ENCODE assay signal across 21 cellular contexts in genomic region chr2:85231242-85231805, GRCh38.
DNase-seq lines count a peak whose midpoint lies in the region; ATAC-seq, FAIRE-seq and TF ChIP-seq lines count a peak whose summit lies in the region.
"Had no signal": no experiment of that assay in that cellular context is flagged by ENCODE, and none has a peak within 500 bp of the region (broad histone marks: within the 10 kb centered on the region; RNA-seq: fewer than 3 reads in every experiment).

No MANE protein-coding gene starts in this region.

- CTCF ChIA-PET in HCT116 (lab: Charles Lee): no interaction called here

- ATAC-seq in HCT116 (peak; percentile 72), memory B cell (ENCODE audit: low read depth) (peak; percentile 58)
- ATAC-seq: lower lobe of right lung; naive thymus-derived CD4-positive, alpha-beta T cell; upper lobe of right lung had no signal

- TF ChIP-seq POLR2A in HCT116 (IDR thresholded peaks at IDR 0.05; ENCODE audit: borderline replicate concordance, extremely low read depth, insufficient read depth, insufficient read length): no peak
- TF ChIP-seq POLR2A in GM12891 (IDR thresholded peaks at IDR 0.05; ENCODE audit: low read depth, low read length): no peak

- no peak for TF ChIP-seq RAD21 in HCT116 (IDR thresholded peaks at IDR 0.05; ENCODE audit: low read depth)

- H3K9me3 ChIP-seq in HCT116 (ENCODE audit: control insufficient read depth in 1 of 2, insufficient read depth in 1 of 2, low read depth in 1 of 2, low read length in 2 of 2): no peaks in the 10 kb centered on the region
- H3K9me3 ChIP-seq: BLaER1 treated with 17β-estradiol and CSF1 and Interleukin-3, amounts not matched to agents 10 nM and 100 nM; lower lobe of right lung; psoas muscle; upper lobe of right lung had no signal

- H4K20me1 ChIP-seq in HCT116 (ENCODE audit: insufficient read depth): no peaks in the 10 kb centered on the region
- H4K20me1 ChIP-seq: BLaER1 treated with 17β-estradiol and CSF1 and Interleukin-3, amounts not matched to agents 10 nM and 100 nM had no signal

- no peaks in the 10 kb centered on the region for H3K79me2 ChIP-seq in HCT116 (ENCODE audit: insufficient read depth, low read length)

- no peaks in the 10 kb centered on the region; a peak in 1 of 4 replicates for H3K4me1 ChIP-seq in HCT116 (ENCODE audit: control insufficient read depth in 1 of 2, insufficient read depth in 2 of 2, low read length in 2 of 2)
- H3K4me1 ChIP-seq: psoas muscle, upper lobe of right lung had no signal

- H3K9me2 ChIP-seq in HCT116 (ENCODE audit: insufficient read depth): no peaks in the 10 kb centered on the region

- no peaks in the 10 kb centered on the region for H3K9me3 Mint-ChIP-seq in memory B cell
- H3K9me3 Mint-ChIP-seq in osteocyte (ENCODE audit: unreplicated experiment): no peaks in the 10 kb centered on the region
- H3K9me3 Mint-ChIP-seq: naive thymus-derived CD4-positive, alpha-beta T cell had no signal

- FAIRE-seq in urothelium cell line (lab: Jason Lieb, UNC): no peak
- FAIRE-seq in GM12891 (lab: Jason Lieb, UNC): no peak

- no peak for DNase-seq in HCT116 (ENCODE audit: low read depth, low spot score)
- DNase-seq in SW480 (ENCODE audit: low spot score): peak; percentile 35
- no peak for DNase-seq in memory B cell (ENCODE audit: low spot score in 2 of 2)
- no peak for DNase-seq in urothelium cell line (ENCODE audit: low spot score)
- DNase-seq in GM12891 (ENCODE audit: insufficient read length, low spot score): no peak
- no peak for DNase-seq in osteocyte (ENCODE audit: extremely low spot score, unreplicated experiment)
- DNase-seq in NCI-H82 treated with DMSO at 0.1 percent for 48 hours (lab: John Stamatoyannopoulos, UW; ENCODE audit: unreplicated experiment): no peak
- DNase-seq: activated CD4-positive, CD25-positive, alpha-beta regulatory T cell treated with anti-CD3 and anti-CD28 coated beads, Interleukin-2, amount 50 U/mL, for 72 hours; activated effector memory CD4-positive, alpha-beta T cell treated with Interleukin-2 at 50 U/mL for 16 hours; amniotic stem cell; cerebellar nuclear complex; DMS153; GOT3; lower lobe of right lung; naive thymus-derived CD4-positive, alpha-beta T cell; psoas muscle; SHP77 treated with DMSO at 0.1 percent for 48 hours; stimulated activated naive CD4-positive, alpha-beta T cell treated with Interleukin-2 at 50 U/mL for 16 hours; upper lobe of right lung had no signal

- no peak overlapping the region for H3K4me3 Mint-ChIP-seq in memory B cell
- no peak overlapping the region for H3K4me3 Mint-ChIP-seq in osteocyte (ENCODE audit: unreplicated experiment)
- H3K4me3 Mint-ChIP-seq: naive thymus-derived CD4-positive, alpha-beta T cell had no signal

- no peak overlapping the region for H3K4me2 ChIP-seq in HCT116 (ENCODE audit: low read length)
- H3K4me2 ChIP-seq: BLaER1 treated with 17β-estradiol and CSF1 and Interleukin-3, amounts not matched to agents 10 nM and 100 nM had no signal

- no peak overlapping the region for H3K27ac Mint-ChIP-seq in memory B cell
- H3K27ac Mint-ChIP-seq in osteocyte (ENCODE audit: unreplicated experiment): no peak overlapping the region
- H3K27ac Mint-ChIP-seq: naive thymus-derived CD4-positive, alpha-beta T cell had no signal

- BruUV-seq in HCT116 (replicated peaks; lab: Mats Ljungman, UMichigan): no TSS peak

- no peak overlapping the region for H3K9ac ChIP-seq in HCT116 (ENCODE audit: low read length)
- H3K9ac ChIP-seq: BLaER1 treated with 17β-estradiol and CSF1 and Interleukin-3, amounts not matched to agents 10 nM and 100 nM had no signal

- intact Hi-C loops in HCT116 (cut with micrococcal nuclease): no loop called here

- no peak overlapping the region for H3K27ac ChIP-seq in HCT116 (ENCODE audit: low read depth, low read length)
- H3K27ac ChIP-seq: BLaER1 treated with 17β-estradiol and CSF1 and Interleukin-3, amounts not matched to agents 10 nM and 100 nM; lower lobe of right lung; psoas muscle; upper lobe of right lung had no signal

- H3K36me3 Mint-ChIP-seq in memory B cell (no peaks in the 10 kb centered on the region), osteocyte (ENCODE audit: unreplicated experiment) (peaks cover 7% of the 10 kb centered on the region)
- H3K36me3 Mint-ChIP-seq: naive thymus-derived CD4-positive, alpha-beta T cell had no signal

- RAD21 ChIA-PET in HCT116 (lab: Charles Lee; ENCODE audit: low non-redundant PET in 1 of 2, low total read pairs in 2 of 2, uncharacterized antibody in 2 of 2, unreplicated experiment in 2 of 2): interaction anchor here in 1 of 2 experiments (0.9 kb wide), 1 partner anchor 98 kb away, joined by 3 read pairs; the partner anchor contains the start of gene TCF7L1

- H3K4me1 Mint-ChIP-seq in memory B cell (no peaks in the 10 kb centered on the region), osteocyte (ENCODE audit: unreplicated experiment) (peaks cover 17% of the 10 kb centered on the region)
- H3K4me1 Mint-ChIP-seq: naive thymus-derived CD4-positive, alpha-beta T cell had no signal

- no peak overlapping the region for H2AFZ ChIP-seq in HCT116 (ENCODE audit: low read depth, low read length, poor library complexity, severe bottlenecking)

- TF ChIP-seq CTCF in GM12874 (IDR thresholded peaks at IDR 0.05; ENCODE audit: insufficient read depth, low read depth, low read length) (0 out of 2 replicates have a peak, but pooled peaks have one; percentile 12), HCT116 (IDR thresholded peaks at IDR 0.05 in 2 of 3, conservative IDR thresholded peaks at IDR 0.05 in 1 of 3; ENCODE audit: borderline replicate concordance in 1 of 3, insufficient read depth in 1 of 3, low read depth in 2 of 3, low read length in 2 of 3) (peak in 1 of 3 experiments; percentile 18; a peak in 1 of 6 replicates), osteocyte (IDR thresholded peaks at IDR 0.05) (no peak)

- no peak overlapping the region for H3K4me3 ChIP-seq in HCT116 (replicated peaks in 1 of 2; ENCODE audit: low read depth in 1 of 2, low read length in 2 of 2)
- H3K4me3 ChIP-seq: BLaER1 treated with 17β-estradiol and CSF1 and Interleukin-3, amounts not matched to agents 10 nM and 100 nM; lower lobe of right lung; psoas muscle; upper lobe of right lung had no signal

- H3K27me3 Mint-ChIP-seq in memory B cell (peaks cover 10% of the 10 kb centered on the region), osteocyte (ENCODE audit: unreplicated experiment) (no peaks in the 10 kb centered on the region)

- POLR2A ChIA-PET in HCT116 (lab: Charles Lee): no interaction called here

- H3K36me3 ChIP-seq in HCT116 (ENCODE audit: control insufficient read depth in 1 of 2, insufficient read depth in 2 of 2, low read length in 2 of 2): no peaks in the 10 kb centered on the region
- H3K36me3 ChIP-seq: BLaER1 treated with 17β-estradiol and CSF1 and Interleukin-3, amounts not matched to agents 10 nM and 100 nM; lower lobe of right lung; upper lobe of right lung had no signal

- no peaks in the 10 kb centered on the region for H3K27me3 ChIP-seq in HCT116 (ENCODE audit: insufficient read depth, low read length)
- H3K27me3 ChIP-seq: BLaER1 treated with 17β-estradiol and CSF1 and Interleukin-3, amounts not matched to agents 10 nM and 100 nM; upper lobe of right lung had no signal

TF ChIP-seq in HCT116, 20 proteins besides CTCF, POLR2A, EP300 and RAD21 (continues in another document):
- TF ChIP-seq REST (IDR thresholded peaks at IDR 0.05; ENCODE audit: low read depth): no peak

TF ChIP-seq in GM12891, 5 proteins besides CTCF, POLR2A, EP300 and RAD21:
- TF ChIP-seq POU2F2 (IDR thresholded peaks at IDR 0.05; ENCODE audit: low read depth, low read length) (no peak), SPI1 (IDR thresholded peaks at IDR 0.05; ENCODE audit: low read depth, low read length) (no peak), PAX5 (IDR thresholded peaks at IDR 0.05; ENCODE audit: insufficient read depth, low read length, severe bottlenecking) (no peak), TAF1 (IDR thresholded peaks at IDR 0.05; ENCODE audit: low read depth, low read length) (no peak), POLR2AphosphoS5 (IDR thresholded peaks at IDR 0.05; ENCODE audit: low read depth, low read length) (no peak)
